Comparison of ENCODE assay signal across 11 cellular contexts in genomic region chr7:46764100-46764941, GRCh38.
A peak's percentile ranks its signal among the peaks of the same experiment; 100 is the strongest.
DNase-seq lines count a peak whose midpoint lies in the region; ATAC-seq and TF ChIP-seq lines count a peak whose summit lies in the region.
"Had no signal": no experiment of that assay in that cellular context is flagged by ENCODE, and none has a peak within 500 bp of the region (broad histone marks: within the 10 kb centered on the region; RNA-seq: fewer than 3 reads in every experiment).

No MANE protein-coding gene starts in this region.

- H3K27ac ChIP-seq in PC-9 (peak overlapping the region; percentile 69), sigmoid colon (peak overlapping the region in 2 of 4 donors; percentile 15 to 74)

- peak overlapping the region; percentile 10; the same call in 1 of the 2 replicates for H2AFZ ChIP-seq in PC-9

- H3K79me2 ChIP-seq in PC-9 (ENCODE audit: low read depth) = no peaks in the 10 kb centered on the region

- TF ChIP-seq CTCF in PC-9 (conservative IDR thresholded peaks at IDR 0.05) (no peak), sigmoid colon (IDR thresholded peaks at IDR 0.05) (no peak)

- ATAC-seq in GM18907 (IDR thresholded peaks at IDR 0.05; ENCODE audit: unreplicated experiment) (peak; percentile 53), left colon (no peak)

- 85 to 92% methylated on average over 4 of the region's 4 CpGs for WGBS in sigmoid colon, 2 donors

- H3K9me3 ChIP-seq in PC-9 (ENCODE audit: insufficient read depth, low read depth) (peaks cover 28% of the 10 kb centered on the region), sigmoid colon (peaks cover 0 to 7% (median 3%) of the 10 kb centered on the region in 4 donors)

- no peaks in the 10 kb centered on the region for H3K27me3 Mint-ChIP-seq in activated T-helper 2 cell treated with anti-CD3 and anti-CD28 coated beads, Interferon-gamma antibody, Interleukin-2, Interleukin-4, amounts not matched to agents 10 μg/mL and 5 μg/mL and 100 μg/mL, durations not matched to agents 14 hours and 24 hours and 36 hours (ENCODE audit: low read depth)

- no peaks in the 10 kb centered on the region for H3K9me2 ChIP-seq in PC-9 (ENCODE audit: insufficient read depth)

- H3K27ac Mint-ChIP-seq in activated T-helper 2 cell treated with anti-CD3 and anti-CD28 coated beads, Interferon-gamma antibody, Interleukin-2, Interleukin-4, amounts not matched to agents 10 μg/mL and 5 μg/mL and 100 μg/mL, durations not matched to agents 14 hours and 24 hours and 36 hours = no peak overlapping the region

- no peaks in the 10 kb centered on the region for H3K36me3 Mint-ChIP-seq in activated T-helper 2 cell treated with anti-CD3 and anti-CD28 coated beads, Interferon-gamma antibody, Interleukin-2, Interleukin-4, amounts not matched to agents 10 μg/mL and 5 μg/mL and 100 μg/mL, durations not matched to agents 14 hours and 24 hours and 36 hours (ENCODE audit: low read depth)

- H3K4me3 ChIP-seq in PC-9 = no peak overlapping the region
- H3K4me3 ChIP-seq in sigmoid colon = no peak overlapping the region

- no peak overlapping the region for H3K4me3 Mint-ChIP-seq in activated T-helper 2 cell treated with anti-CD3 and anti-CD28 coated beads, Interferon-gamma antibody, Interleukin-2, Interleukin-4, amounts not matched to agents 10 μg/mL and 5 μg/mL and 100 μg/mL, durations not matched to agents 14 hours and 24 hours and 36 hours (ENCODE audit: low read depth)
- H3K4me3 Mint-ChIP-seq: naive B cell had no signal

- no peak for TF ChIP-seq EP300 in sigmoid colon (IDR thresholded peaks at IDR 0.05)

- no peak for TF ChIP-seq POLR2A in sigmoid colon (IDR thresholded peaks at IDR 0.05)

- H4K20me1 ChIP-seq in PC-9 (ENCODE audit: insufficient read depth) = no peaks in the 10 kb centered on the region

- intact Hi-C loops in PC-9 (cut with micrococcal nuclease; ENCODE audit: unreplicated experiment) = loop anchor here (1.0 to 2.0 kb wide), 3 partner anchors 22 to 144 kb away; no protein-coding TSS in a partner anchor
- intact Hi-C loops in sigmoid colon (cut with DNase I) = no loop called here
- intact Hi-C loops in activated T-helper 2 cell treated with anti-CD3 and anti-CD28 coated beads, Interferon-gamma antibody, Interleukin-2, Interleukin-4, amounts not matched to agents 10 μg/mL and 5 μg/mL and 100 μg/mL, durations not matched to agents 14 hours and 24 hours and 36 hours (cut with micrococcal nuclease) = no loop called here
- intact Hi-C loops in left colon (cut with DNase I, micrococcal nuclease) = no loop called here

- BruUV-seq in PC-9 (replicated peaks; lab: Mats Ljungman, UMichigan) = TSS peak; percentile 63

- no peaks in the 10 kb centered on the region for H3K27me3 ChIP-seq in PC-9 (ENCODE audit: insufficient read depth, low read depth)
- no peaks in the 10 kb centered on the region for H3K27me3 ChIP-seq in sigmoid colon

- H3F3A ChIP-seq in PC-9 (ENCODE audit: insufficient read depth, low read depth) = peaks cover 14% of the 10 kb centered on the region

- POLR2A ChIA-PET in PC-9 (lab: Charles Lee; ENCODE audit: unreplicated experiment) = interaction anchor here (0.6 kb wide), 1 partner anchor 206 kb away, joined by 3 read pairs; no protein-coding TSS in a partner anchor

- peak; percentile 82 to 95 for DNase-seq in PC-9
- peak; percentile 99 for DNase-seq in fibroblast of peridontal ligament (ENCODE audit: extremely low read depth)
- DNase-seq in sigmoid colon = peak; percentile 72
- DNase-seq in activated T-helper 2 cell treated with anti-CD3 and anti-CD28 coated beads, Interferon-gamma antibody, Interleukin-2, Interleukin-4, amounts not matched to agents 10 μg/mL and 5 μg/mL and 100 μg/mL, durations not matched to agents 14 hours and 24 hours and 36 hours (ENCODE audit: low spot score) = no peak
- DNase-seq in NK-92 (lab: John Stamatoyannopoulos, UW; ENCODE audit: unreplicated experiment) = no peak
- no peak for DNase-seq in left colon
- DNase-seq in NCI-H2227 (lab: John Stamatoyannopoulos, UW; ENCODE audit: unreplicated experiment) = no peak
- DNase-seq: activated naive CD4-positive, alpha-beta T cell; naive B cell; NCI-H2227 treated with DMSO at 0.1 percent for 48 hours had no signal

- peak overlapping the region; percentile 47 for H3K4me2 ChIP-seq in PC-9

- CTCF ChIA-PET in PC-9 (lab: Charles Lee) = no interaction called here

- H3K36me3 ChIP-seq in PC-9 (ENCODE audit: low read depth) (no peaks in the 10 kb centered on the region), sigmoid colon (no peaks in the 10 kb centered on the region)

- H3K9me3 Mint-ChIP-seq in activated T-helper 2 cell treated with anti-CD3 and anti-CD28 coated beads, Interferon-gamma antibody, Interleukin-2, Interleukin-4, amounts not matched to agents 10 μg/mL and 5 μg/mL and 100 μg/mL, durations not matched to agents 14 hours and 24 hours and 36 hours = peaks cover 18% of the 10 kb centered on the region

- no peaks in the 10 kb centered on the region for H3K4me1 Mint-ChIP-seq in activated T-helper 2 cell treated with anti-CD3 and anti-CD28 coated beads, Interferon-gamma antibody, Interleukin-2, Interleukin-4, amounts not matched to agents 10 μg/mL and 5 μg/mL and 100 μg/mL, durations not matched to agents 14 hours and 24 hours and 36 hours (ENCODE audit: low read depth)
- H3K4me1 Mint-ChIP-seq: naive B cell had no signal

- H3K4me1 ChIP-seq in PC-9 (replicated peaks; ENCODE audit: insufficient read depth) (peaks cover 32% of the 10 kb centered on the region), sigmoid colon (peaks cover 0 to 15% (median 10%) of the 10 kb centered on the region in 4 donors)

Comparison
In these comparisons a context has a peak if more than half of its experiments do, and no peak if none do; other contexts are left out.
1. DNase-seq: peak in PC-9 (2 of 2), fibroblast of peridontal ligament (single experiment) and sigmoid colon (single experiment); none in activated T-helper 2 cell treated with anti-CD3 and anti-CD28 coated beads, Interferon-gamma antibody, Interleukin-2, Interleukin-4, amounts not matched to agents 10 μg/mL and 5 μg/mL and 100 μg/mL, durations not matched to agents 14 hours and 24 hours and 36 hours (single experiment), NK-92 (single experiment), left colon (0 of 2) and NCI-H2227 (single experiment).